ENCODE assay signal across 8 cellular contexts in genomic region chr11:18012906-18013781, GRCh38. TPM values are rescaled to one million over a fixed set of nuclear protein-coding genes. Genes with fewer than 3 reads are reported as not detected.
DNase-seq lines count a peak whose midpoint lies in the region; ATAC-seq and TF ChIP-seq lines count a peak whose summit lies in the region.

Gene SERGEF (minus strand): TSS chr11:18013047. CDS start chr11:18013010, 37 bp downstream.

- H3K9me3 ChIP-seq in AG04450 (ENCODE audit: control insufficient read depth, insufficient read depth, low read length) (no peaks in the 10 kb centered on the region; the same call in 1 of the 2 replicates), WERI-Rb-1 (ENCODE audit: severe bottlenecking) (no peaks in the 10 kb centered on the region), mammary epithelial cell (replicated peaks; ENCODE audit: insufficient read depth, low read length) (no peaks in the 10 kb centered on the region)

- WGBS in mammary epithelial cell (ENCODE audit: low coverage, missing lambda C conversion rate): 3% methylated on average over 21 of the region's 93 CpGs

- CTCF ChIA-PET in AG04450 (lab: Charles Lee) (interaction anchor here (0.7 to 2.4 kb wide), 6 partner anchors 8 to 289 kb away, joined by 3 to 8 read pairs (median 4); partner anchors contain the start of gene SAAL1), mammary epithelial cell (lab: Charles Lee; ENCODE audit: low non-redundant PET) (no interaction called here)

- intact Hi-C loops in mammary epithelial cell (cut with micrococcal nuclease): loop anchor here (5.0 kb wide), 1 partner anchor 94 kb away; the partner anchor contains the start of gene SAAL1

- POLR2A ChIA-PET in AG04450 (lab: Yijun Ruan, JAX): interaction anchor here (0.7 to 1.3 kb wide), 2 partner anchors 61 to 93 kb away, joined by 3 read pairs; partner anchors contain the start of gene SAAL1

- peak; percentile 94 for ATAC-seq in GM18909 (IDR thresholded peaks at IDR 0.05; ENCODE audit: poor library complexity, unreplicated experiment)
- peak; percentile 88 for ATAC-seq in HG03159 (IDR thresholded peaks at IDR 0.05; ENCODE audit: unreplicated experiment)

- BruUV-seq in mammary epithelial cell (replicated peaks; lab: Mats Ljungman, UMichigan): no TSS peak

- peak within 1 kb of the TSS; percentile 98 for H3K4me2 ChIP-seq in mammary epithelial cell (ENCODE audit: insufficient read depth, low read depth, low read length)

- in situ Hi-C loops in mammary epithelial cell (cut with MboI; ENCODE audit: low sequenced_read_pairs in 2 of 2): no loop called here

- H3K27ac ChIP-seq in AG04450 (ENCODE audit: low read depth, low read length) (peak within 1 kb of the TSS; percentile 21), WERI-Rb-1 (peak within 1 kb of the TSS; percentile 88), mammary epithelial cell (ENCODE audit: insufficient read depth, low read depth, low read length) (peak within 1 kb of the TSS; percentile 45)

- TF ChIP-seq CTCF in AG04450 (IDR thresholded peaks at IDR 0.05; ENCODE audit: low read depth, low read length) (no peak), WERI-Rb-1 (IDR thresholded peaks at IDR 0.05; ENCODE audit: low read depth, low read length) (no peak), mammary epithelial cell (conservative IDR thresholded peaks at IDR 0.05 in 1 of 2, IDR thresholded peaks at IDR 0.05 in 1 of 2; ENCODE audit: extremely low read depth in 1 of 2, insufficient read depth in 1 of 2, low read depth in 1 of 2, low read length in 2 of 2) (peak in 1 of 2 donors; percentile 4)

- peak within 1 kb of the TSS; percentile 84 for H3K4me3 ChIP-seq in AG04450 (ENCODE audit: low read depth, low read length)
- H3K4me3 ChIP-seq in WERI-Rb-1 (ENCODE audit: low read depth, low read length): peak within 1 kb of the TSS; percentile 73
- H3K4me3 ChIP-seq in mammary epithelial cell (replicated peaks in 1 of 3; ENCODE audit: insufficient read depth in 1 of 3, low read depth in 2 of 3, low read length in 3 of 3): peak within 1 kb of the TSS; percentile 85 to 88 (median 86)

- H3K79me2 ChIP-seq in mammary epithelial cell (ENCODE audit: insufficient read depth, low read length): peaks cover 24% of the 10 kb centered on the region

- H4K20me1 ChIP-seq in mammary epithelial cell (ENCODE audit: insufficient read depth, low read length): no peaks in the 10 kb centered on the region

- peaks cover 10% of the 10 kb centered on the region for H3K27me3 ChIP-seq in AG04450 (ENCODE audit: control insufficient read depth, insufficient read depth, low read length)
- H3K27me3 ChIP-seq in WERI-Rb-1 (ENCODE audit: insufficient read depth, low read depth, severe bottlenecking): no peaks in the 10 kb centered on the region
- H3K27me3 ChIP-seq in mammary epithelial cell (ENCODE audit: insufficient read depth, low read length): no peaks in the 10 kb centered on the region

- peaks cover 17% of the 10 kb centered on the region for H3K4me1 ChIP-seq in mammary epithelial cell (ENCODE audit: insufficient read depth, low read length)

- dilution Hi-C loops in mammary epithelial cell (cut with HindIII; ENCODE audit: low sequenced_read_pairs): no loop called here

- peak; percentile 55 for DNase-seq in AG04450 (ENCODE audit: low read depth, low spot score)
- DNase-seq in NCI-H2227 (lab: John Stamatoyannopoulos, UW; ENCODE audit: unreplicated experiment): peak; percentile 97
- DNase-seq in WERI-Rb-1: peak; percentile 97
- peak; percentile 93 for DNase-seq in mammary epithelial cell
- DNase-seq in inferior parietal cortex (ENCODE audit: extremely low spot score): peak; percentile 73
- peak; percentile 85 to 95 for DNase-seq in stimulated activated CD4-positive, alpha-beta T cell treated with anti-CD3 and anti-CD28 coated beads, Interleukin-12 subunit alpha, Interleukin-12 subunit beta, amount 100 ng/mL, for 24 hours (ENCODE audit: low read depth in 2 of 2)

- peak within 1 kb of the TSS; percentile 92 for H2AFZ ChIP-seq in mammary epithelial cell (ENCODE audit: low read depth, low read length)

- H3K9ac ChIP-seq in mammary epithelial cell (ENCODE audit: insufficient read depth, low read length): peak within 1 kb of the TSS; percentile 48

- H3K36me3 ChIP-seq in WERI-Rb-1 (no peaks in the 10 kb centered on the region; the same call in none of the 2 replicates), mammary epithelial cell (ENCODE audit: insufficient read depth, low read length) (no peaks in the 10 kb centered on the region)

RNA-seq across cellular contexts. Expression of gene SERGEF, which starts in this region (rescaled TPM):
- polyA plus RNA-seq in AG04450 (2011; rRNA removed) (16.5 and 18.1 TPM in 2 replicates), mammary epithelial cell (23.0 TPM)
- polyA minus RNA-seq in AG04450 (2011; rRNA and poly(A)+ RNA removed): 16.6 and 22.3 TPM in 2 replicates
- total RNA-seq in mammary epithelial cell: 10 to 100 TPM; 23.3 to 30.8 TPM
- 64.5 TPM for polyA minus RNA-seq in mammary epithelial cell

Comparison
In these comparisons a context has a peak if more than half of its experiments do, and no peak if none do; other contexts are left out.
1. Peak in every context shown above with its lines: DNase-seq, ATAC-seq, H3K4me3 ChIP-seq and H3K27ac ChIP-seq.
2. H3K27ac ChIP-seq: peak in every context shown above with its lines; median percentile 88 in WERI-Rb-1; 45 in mammary epithelial cell; 21 in AG04450.